8 cellular contexts compared by ENCODE assay signal in the genomic region with DNA sequence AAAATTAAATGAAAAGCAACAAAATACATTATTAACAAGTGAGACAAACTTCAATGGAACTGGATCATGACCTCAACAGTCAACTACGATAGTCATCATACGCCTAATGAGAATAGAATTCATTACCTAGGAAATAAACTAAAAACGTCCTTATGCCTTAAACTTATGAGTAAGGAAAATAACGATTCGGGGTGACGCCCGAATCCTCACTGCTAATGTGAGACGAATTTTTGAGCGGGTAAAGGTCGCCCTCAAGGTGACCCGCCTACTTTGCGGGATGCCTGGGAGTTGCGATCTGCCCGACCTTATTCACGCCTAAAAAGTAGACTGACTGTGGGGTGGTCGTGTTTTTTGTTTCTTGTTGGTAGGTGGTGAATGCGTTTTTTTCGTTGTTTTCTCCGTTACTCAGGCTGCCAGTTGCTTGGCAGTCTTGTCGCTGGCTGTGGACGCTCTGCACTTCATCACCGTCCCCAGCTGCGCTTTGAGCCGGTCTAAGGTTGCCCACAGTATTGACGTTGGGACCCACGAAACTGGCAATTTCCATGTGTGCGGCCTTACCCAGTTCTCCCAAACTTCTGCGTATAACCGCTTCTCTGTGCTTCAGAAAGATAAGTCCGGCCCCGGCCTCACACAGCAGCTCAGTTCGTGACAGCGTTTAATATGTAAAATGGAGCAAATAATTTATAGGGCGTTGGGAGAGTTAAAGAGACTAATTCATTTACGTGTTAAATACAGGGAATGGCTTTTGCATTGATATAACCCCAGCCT.
DNase-seq lines count a peak whose midpoint lies in the region; ATAC-seq lines count a peak whose summit lies in the region.

No MANE protein-coding gene starts in this region.

- DNase-seq in AG08395 (ENCODE audit: low spot score) (peak; percentile 92), NCI-H345 (lab: John Stamatoyannopoulos, UW) (peak; percentile 81), cerebellar nuclear complex (lab: John Stamatoyannopoulos, UW) (peak; percentile 53 to 89), kidney glomerular epithelial cell (lab: John Stamatoyannopoulos, UW) (peak; percentile 99)
- peak; percentile 82 for DNase-seq in activated CD4-positive, CD25-positive, alpha-beta regulatory T cell treated with anti-CD3 and anti-CD28 coated beads, Interleukin-2, amount 50 U/mL, for 16 hours (ENCODE audit: low read depth, low spot score)
- peak; percentile 89 to 91 for DNase-seq in stimulated activated CD4-positive, alpha-beta T cell treated with anti-CD3 and anti-CD28 coated beads, Interleukin-15, amount 100 ng/mL, for 48 hours (ENCODE audit: low read depth in 2 of 2)

- peak; percentile 63 for ATAC-seq in GM18909 (IDR thresholded peaks at IDR 0.05; ENCODE audit: poor library complexity, unreplicated experiment)
- peak; percentile 61 for ATAC-seq in HG03175 (IDR thresholded peaks at IDR 0.05; ENCODE audit: unreplicated experiment)

Comparison
In these comparisons a context has a peak if more than half of its experiments do, and no peak if none do; other contexts are left out.
1. Peak in every context shown above with its lines: DNase-seq and ATAC-seq.